Comparison of ENCODE assay signal across 12 cellular contexts in the genomic region with DNA sequence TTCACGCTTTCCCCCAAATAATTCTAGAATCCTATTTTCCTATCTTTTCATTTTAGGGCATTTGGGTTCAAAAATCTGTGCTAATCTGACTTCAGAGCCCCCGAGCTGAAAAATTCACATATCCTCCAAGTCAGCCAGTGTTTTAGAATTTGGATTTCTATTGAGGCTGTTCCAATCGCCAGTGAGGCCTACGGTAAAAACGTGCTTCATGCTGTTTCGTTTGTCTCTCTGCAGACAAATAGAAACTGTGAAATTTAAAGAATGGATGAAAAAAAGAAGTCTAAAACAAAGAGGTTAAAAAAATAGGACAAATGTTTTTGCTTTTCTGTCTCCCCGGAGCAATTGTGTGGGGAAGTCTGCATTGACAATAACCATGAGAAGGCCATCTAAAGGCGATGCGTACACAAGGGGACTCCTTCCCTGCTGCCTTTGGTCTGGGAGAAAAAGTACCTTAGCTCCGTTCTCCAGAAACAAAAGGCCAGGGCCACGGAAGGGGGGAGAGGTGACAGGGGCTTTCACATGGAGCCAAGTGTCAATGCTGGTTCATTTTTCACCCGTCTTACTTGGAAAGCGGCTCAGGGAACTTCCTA. TPM values are rescaled to one million over a fixed set of nuclear protein-coding genes. Genes with fewer than 3 reads are reported as not detected.
DNase-seq lines count a peak whose midpoint lies in the region; ATAC-seq and TF ChIP-seq lines count a peak whose summit lies in the region.
"Had no signal": no experiment of that assay in that cellular context is flagged by ENCODE, and none has a peak within 500 bp of the region (broad histone marks: within the 10 kb centered on the region; RNA-seq: fewer than 3 reads in every experiment).

No MANE protein-coding gene starts in this region.

- peaks cover 73% of the 10 kb centered on the region for H3K79me2 ChIP-seq in smooth muscle cell (ENCODE audit: low read depth)

- no peaks in the 10 kb centered on the region for H3K9me3 Mint-ChIP-seq in chondrocyte (ENCODE audit: low read depth)

- H3K4me3 Mint-ChIP-seq in chondrocyte (ENCODE audit: unreplicated experiment), result no peak overlapping the region

- H3K36me3 Mint-ChIP-seq in chondrocyte (ENCODE audit: low read depth), result peaks cover 3% of the 10 kb centered on the region

- H3K4me1 Mint-ChIP-seq in chondrocyte (ENCODE audit: low read depth), result no peaks in the 10 kb centered on the region

- no peak for DNase-seq in WERI-Rb-1
- DNase-seq in left lung, result no peak
- DNase-seq in smooth muscle cell (lab: John Stamatoyannopoulos, UW; ENCODE audit: unreplicated experiment), result no peak
- DNase-seq in chondrocyte (ENCODE audit: low spot score), result no peak
- DNase-seq in G401 (ENCODE audit: low spot score), result no peak
- DNase-seq: COR-L47, HCEC 1CT, NCI-H2171 had no signal

- H2AFZ ChIP-seq in smooth muscle cell (ENCODE audit: low read depth), result peak overlapping the region; percentile 75

- H3K9me3 ChIP-seq in HUES64 (ENCODE audit: insufficient read depth, low read depth, low read length), result no peaks in the 10 kb centered on the region
- no peaks in the 10 kb centered on the region for H3K9me3 ChIP-seq in WERI-Rb-1 (ENCODE audit: severe bottlenecking)
- no peaks in the 10 kb centered on the region for H3K9me3 ChIP-seq in left lung
- no peaks in the 10 kb centered on the region for H3K9me3 ChIP-seq in smooth muscle cell (replicated peaks; ENCODE audit: low read depth)

- H3K27me3 Mint-ChIP-seq in chondrocyte (ENCODE audit: low read depth), result no peaks in the 10 kb centered on the region

- TF ChIP-seq CTCF in WERI-Rb-1 (IDR thresholded peaks at IDR 0.05; ENCODE audit: low read depth, low read length) (no peak), left lung (IDR thresholded peaks at IDR 0.05) (no peak), smooth muscle cell (IDR thresholded peaks at IDR 0.05; ENCODE audit: borderline replicate concordance, insufficient read depth, poor library complexity, severe bottlenecking) (no peak), chondrocyte (IDR thresholded peaks at IDR 0.05) (no peak)

- ATAC-seq in left lung, result no peak
- ATAC-seq in HG03439 (IDR thresholded peaks at IDR 0.05; ENCODE audit: unreplicated experiment), result no peak
- no peak for ATAC-seq in GM18907 (IDR thresholded peaks at IDR 0.05; ENCODE audit: unreplicated experiment)

- in situ Hi-C loops in G401 (cut with HindIII; ENCODE audit: low sequenced_read_pairs), result no loop called here

- H3K27me3 ChIP-seq in HUES64 (ENCODE audit: insufficient read depth, low read length) (peaks cover 97% of the 10 kb centered on the region), WERI-Rb-1 (ENCODE audit: insufficient read depth, low read depth, severe bottlenecking) (no peaks in the 10 kb centered on the region), left lung (peaks cover 0 to 51% of the 10 kb centered on the region in 2 donors), smooth muscle cell (ENCODE audit: low read depth) (no peaks in the 10 kb centered on the region)

- intact Hi-C loops in left lung (cut with DNase I), result no loop called here

- H3K9ac ChIP-seq in HUES64 (ENCODE audit: low read depth, low read length) (no peak overlapping the region), smooth muscle cell (ENCODE audit: low read depth) (peak overlapping the region; percentile 78)
- H3K9ac ChIP-seq: KMS-11 had no signal

- WGBS in HUES64, result 3% methylated on average over 13 of the region's 13 CpGs
- WGBS in smooth muscle cell (ENCODE audit: low lambda C conversion rate), result 62% methylated on average over 13 of the region's 13 CpGs

- H3K4me1 ChIP-seq in HUES64 (ENCODE audit: insufficient read depth, low read length) (peaks cover 83% of the 10 kb centered on the region), left lung (peaks cover 29 to 70% of the 10 kb centered on the region in 2 donors), smooth muscle cell (ENCODE audit: low read depth) (peaks cover 68% of the 10 kb centered on the region)

- H3K27ac ChIP-seq in HUES64 (ENCODE audit: low read depth, low read length) (no peak overlapping the region), WERI-Rb-1 (peak overlapping the region; percentile 90), left lung (peak overlapping the region; percentile 37 to 96), smooth muscle cell (ENCODE audit: low read depth) (peak overlapping the region; percentile 80)
- H3K27ac ChIP-seq: KMS-11 had no signal

- H3F3A ChIP-seq in smooth muscle cell (ENCODE audit: low read depth), result peaks cover 21% of the 10 kb centered on the region

- H3K27ac Mint-ChIP-seq in chondrocyte (ENCODE audit: unreplicated experiment), result no peak overlapping the region

- H3K36me3 ChIP-seq in HUES64 (ENCODE audit: insufficient read depth, low read length), result no peaks in the 10 kb centered on the region
- no peaks in the 10 kb centered on the region for H3K36me3 ChIP-seq in WERI-Rb-1
- H3K36me3 ChIP-seq in left lung, result no peaks in the 10 kb centered on the region
- H3K36me3 ChIP-seq in smooth muscle cell (ENCODE audit: low read depth), result no peaks in the 10 kb centered on the region

- no peaks in the 10 kb centered on the region for H4K20me1 ChIP-seq in smooth muscle cell (ENCODE audit: low read depth)

- H3K4me3 ChIP-seq in HUES64 (ENCODE audit: low read length) (0 out of 2 replicates have a peak overlapping the region, but pooled peaks have one; percentile 40), WERI-Rb-1 (ENCODE audit: low read depth, low read length) (no peak overlapping the region), left lung (no peak overlapping the region), smooth muscle cell (peak overlapping the region; percentile 87)

- H3K4me2 ChIP-seq in smooth muscle cell, result peak overlapping the region; percentile 100
- H3K4me2 ChIP-seq: KMS-11 had no signal

RNA-seq across cellular contexts. Expression of a gene that starts 4.6 kb away (rescaled TPM):
- polyA plus RNA-seq in HUES64 (2013, experiment 1 of 2), result 1.3 TPM
- polyA plus RNA-seq in HUES64 (2013, experiment 2 of 2), result 2.5 TPM
- total RNA-seq in left lung (10 to 100 TPM; 21.4 to 25.7 TPM), smooth muscle cell (6.5 and 9.8 TPM in 2 replicates), chondrocyte (74.4 to 91.0 TPM (median 86.8 TPM) in 3 replicates)
- 3.1 and 5.0 TPM in 2 replicates for polyA plus RNA-seq in smooth muscle cell
- total RNA-seq in G401 (2014; rRNA removed; shearing (Covaris generic)), result 1.5 and 3.5 TPM in 2 replicates

Comparison
In these comparisons a context has a peak if more than half of its experiments do, and no peak if none do; other contexts are left out.
1. H3K4me3 ChIP-seq: peak in HUES64 (single experiment) and smooth muscle cell (single experiment); none in WERI-Rb-1 (single experiment) and left lung (0 of 2).